8 cellular contexts compared by ENCODE assay signal in genomic region chr9:86614871-86615849, GRCh38.
A peak's percentile ranks its signal among the peaks of the same experiment; 100 is the strongest.
DNase-seq lines count a peak whose midpoint lies in the region; ATAC-seq and TF ChIP-seq lines count a peak whose summit lies in the region.

No MANE protein-coding gene starts in this region.

- H3K4me3 Mint-ChIP-seq in endothelial cell (ENCODE audit: unreplicated experiment): no peak overlapping the region

- H3K36me3 Mint-ChIP-seq in endothelial cell (ENCODE audit: low read depth, unreplicated experiment): no peaks in the 10 kb centered on the region

- peaks cover 4% of the 10 kb centered on the region for H3K4me1 Mint-ChIP-seq in endothelial cell (ENCODE audit: unreplicated experiment)

- no peak overlapping the region for H3K4me3 ChIP-seq in vagina

- no peaks in the 10 kb centered on the region for H3K4me1 ChIP-seq in vagina

- H3K9me3 ChIP-seq in vagina: no peaks in the 10 kb centered on the region

- no peaks in the 10 kb centered on the region for H3K9me3 Mint-ChIP-seq in endothelial cell (ENCODE audit: unreplicated experiment)

- intact Hi-C loops in vagina (cut with DNase I): no loop called here

- no peaks in the 10 kb centered on the region for H3K27me3 ChIP-seq in vagina

- no peak overlapping the region for H3K27ac Mint-ChIP-seq in endothelial cell (ENCODE audit: unreplicated experiment)

- no peak overlapping the region for H3K27ac ChIP-seq in vagina

- peaks cover 1% of the 10 kb centered on the region for H3K27me3 Mint-ChIP-seq in endothelial cell (ENCODE audit: unreplicated experiment)

- POLR2A ChIA-PET in GM10248 (lab: Yijun Ruan, JAX): no interaction called here

- no peak for TF ChIP-seq CTCF in GM10248 (IDR thresholded peaks at IDR 0.05; ENCODE audit: control extremely low read depth, extremely low read depth, low read depth, missing control alignments)
- TF ChIP-seq CTCF in endothelial cell (IDR thresholded peaks at IDR 0.05; ENCODE audit: unreplicated experiment): peak; percentile 76
- TF ChIP-seq CTCF in omental fat pad (IDR thresholded peaks at IDR 0.05): no peak
- peak in 1 of 3 experiments; percentile 34 for TF ChIP-seq CTCF in vagina (IDR thresholded peaks at IDR 0.05)

- CTCF ChIA-PET in GM10248 (lab: Yijun Ruan, JAX): interaction anchor here (1.0 to 3.1 kb wide), 3 partner anchors 14 to 710 kb away, joined by 3 to 7 read pairs (median 5); no protein-coding TSS in a partner anchor

- H3K36me3 ChIP-seq in vagina: no peaks in the 10 kb centered on the region

- ATAC-seq in omental fat pad (ENCODE audit: low FRiP score) (peak; percentile 41), HG03457 (IDR thresholded peaks at IDR 0.05; ENCODE audit: unreplicated experiment) (no peak)

- DNase-seq in GM10248 (ENCODE audit: extremely low spot score) (peak; percentile 17), M059J (ENCODE audit: low read depth) (peak; percentile 40), endothelial cell (ENCODE audit: low spot score) (peak; percentile 36), omental fat pad (ENCODE audit: low spot score) (no peak), NCI-H446 treated with DMSO at 0.1 percent for 48 hours (lab: John Stamatoyannopoulos, UW) (no peak), COR-L47 (lab: John Stamatoyannopoulos, UW) (no peak), vagina (ENCODE audit: extremely low spot score in 2 of 2) (no peak)

- no peak for TF ChIP-seq POLR2A in vagina (IDR thresholded peaks at IDR 0.05)

Comparison
In these comparisons a context has a peak if more than half of its experiments do, and no peak if none do; other contexts are left out.
1. DNase-seq: peak in GM10248 (single experiment), M059J (single experiment) and endothelial cell (single experiment); none in omental fat pad (single experiment), NCI-H446 treated with DMSO at 0.1 percent for 48 hours (single experiment), COR-L47 (single experiment) and vagina (0 of 2).